In genomic region chr19:34838753-34839431, GRCh38 we compare ENCODE assay signal across 9 cellular contexts.
DNase-seq lines count a peak whose midpoint lies in the region; ATAC-seq and TF ChIP-seq lines count a peak whose summit lies in the region.
"Had no signal": no experiment of that assay in that cellular context is flagged by ENCODE, and none has a peak within 500 bp of the region (broad histone marks: within the 10 kb centered on the region; RNA-seq: fewer than 3 reads in every experiment).

No MANE protein-coding gene starts in this region.

- H3K9me3 Mint-ChIP-seq in activated naive CD8-positive, alpha-beta T cell treated with anti-CD3 and anti-CD28 coated beads, Interleukin-2, amount 50 U/mL, for 24 hours: no peaks in the 10 kb centered on the region
- H3K9me3 Mint-ChIP-seq in stimulated activated effector memory CD8-positive, alpha-beta T cell treated with anti-CD3 and anti-CD28 coated beads, Interleukin-12 subunit alpha, Interleukin-12 subunit beta, amount 100 ng/mL, for 72 hours: no peaks in the 10 kb centered on the region

- peaks cover 4% of the 10 kb centered on the region for H3K4me1 Mint-ChIP-seq in activated naive CD8-positive, alpha-beta T cell treated with anti-CD3 and anti-CD28 coated beads, Interleukin-2, amount 50 U/mL, for 24 hours
- peaks cover 10% of the 10 kb centered on the region for H3K4me1 Mint-ChIP-seq in stimulated activated effector memory CD8-positive, alpha-beta T cell treated with anti-CD3 and anti-CD28 coated beads, Interleukin-12 subunit alpha, Interleukin-12 subunit beta, amount 100 ng/mL, for 72 hours

- H3K36me3 ChIP-seq in kidney epithelial cell (ENCODE audit: control insufficient read depth, insufficient read depth, low read length): no peaks in the 10 kb centered on the region
- H3K36me3 ChIP-seq: BE2C had no signal

- ATAC-seq in activated naive CD8-positive, alpha-beta T cell treated with anti-CD3 and anti-CD28 coated beads, Interleukin-2, amount 50 U/mL, for 24 hours: peak; percentile 33
- peak; percentile 42 for ATAC-seq in stimulated activated effector memory CD8-positive, alpha-beta T cell treated with anti-CD3 and anti-CD28 coated beads, Interleukin-12 subunit alpha, Interleukin-12 subunit beta, amount 100 ng/mL, for 72 hours
- no peak for ATAC-seq in HG03432 (IDR thresholded peaks at IDR 0.05; ENCODE audit: unreplicated experiment)

- H3K4me3 ChIP-seq in kidney epithelial cell (ENCODE audit: low read depth, low read length): no peak overlapping the region

- DNase-seq in NCI-H2227 (lab: John Stamatoyannopoulos, UW; ENCODE audit: unreplicated experiment) (peak; percentile 52), NCI-H2227 treated with DMSO at 0.1 percent for 48 hours (lab: John Stamatoyannopoulos, UW) (no peak), kidney epithelial cell (ENCODE audit: low read depth) (no peak), 8988T (no peak), NCI-H1694 (lab: John Stamatoyannopoulos, UW) (no peak)
- DNase-seq in activated naive CD8-positive, alpha-beta T cell treated with anti-CD3 and anti-CD28 coated beads, Interleukin-2, amount 50 U/mL, for 24 hours: peak; percentile 20
- DNase-seq in stimulated activated effector memory CD8-positive, alpha-beta T cell treated with anti-CD3 and anti-CD28 coated beads, Interleukin-12 subunit alpha, Interleukin-12 subunit beta, amount 100 ng/mL, for 72 hours (ENCODE audit: low spot score in 2 of 2): no peak
- DNase-seq: BE2C had no signal

- no peaks in the 10 kb centered on the region for H3K27me3 Mint-ChIP-seq in activated naive CD8-positive, alpha-beta T cell treated with anti-CD3 and anti-CD28 coated beads, Interleukin-2, amount 50 U/mL, for 24 hours

- peaks cover 11% of the 10 kb centered on the region for H3K27me3 ChIP-seq in kidney epithelial cell (ENCODE audit: control insufficient read depth, insufficient read depth, low read length)
- H3K27me3 ChIP-seq: BE2C had no signal

- no peaks in the 10 kb centered on the region for H3K36me3 Mint-ChIP-seq in activated naive CD8-positive, alpha-beta T cell treated with anti-CD3 and anti-CD28 coated beads, Interleukin-2, amount 50 U/mL, for 24 hours (ENCODE audit: low read depth)
- H3K36me3 Mint-ChIP-seq in stimulated activated effector memory CD8-positive, alpha-beta T cell treated with anti-CD3 and anti-CD28 coated beads, Interleukin-12 subunit alpha, Interleukin-12 subunit beta, amount 100 ng/mL, for 72 hours: no peaks in the 10 kb centered on the region

- no peak overlapping the region for H3K4me3 Mint-ChIP-seq in activated naive CD8-positive, alpha-beta T cell treated with anti-CD3 and anti-CD28 coated beads, Interleukin-2, amount 50 U/mL, for 24 hours
- no peak overlapping the region for H3K4me3 Mint-ChIP-seq in stimulated activated effector memory CD8-positive, alpha-beta T cell treated with anti-CD3 and anti-CD28 coated beads, Interleukin-12 subunit alpha, Interleukin-12 subunit beta, amount 100 ng/mL, for 72 hours

- H3K27ac Mint-ChIP-seq in activated naive CD8-positive, alpha-beta T cell treated with anti-CD3 and anti-CD28 coated beads, Interleukin-2, amount 50 U/mL, for 24 hours: no peak overlapping the region
- no peak overlapping the region for H3K27ac Mint-ChIP-seq in stimulated activated effector memory CD8-positive, alpha-beta T cell treated with anti-CD3 and anti-CD28 coated beads, Interleukin-12 subunit alpha, Interleukin-12 subunit beta, amount 100 ng/mL, for 72 hours

- peak; percentile 21 for TF ChIP-seq CTCF in kidney epithelial cell (IDR thresholded peaks at IDR 0.05; ENCODE audit: insufficient read depth, low read length, poor library complexity, severe bottlenecking)

Comparison
In these comparisons a context has a peak if more than half of its experiments do, and no peak if none do; other contexts are left out.
1. DNase-seq: peak in NCI-H2227 (single experiment) and activated naive CD8-positive, alpha-beta T cell treated with anti-CD3 and anti-CD28 coated beads, Interleukin-2, amount 50 U/mL, for 24 hours (single experiment); none in NCI-H2227 treated with DMSO at 0.1 percent for 48 hours (single experiment), kidney epithelial cell (single experiment), stimulated activated effector memory CD8-positive, alpha-beta T cell treated with anti-CD3 and anti-CD28 coated beads, Interleukin-12 subunit alpha, Interleukin-12 subunit beta, amount 100 ng/mL, for 72 hours (0 of 2), 8988T (single experiment) and NCI-H1694 (single experiment).